In the genomic region with DNA sequence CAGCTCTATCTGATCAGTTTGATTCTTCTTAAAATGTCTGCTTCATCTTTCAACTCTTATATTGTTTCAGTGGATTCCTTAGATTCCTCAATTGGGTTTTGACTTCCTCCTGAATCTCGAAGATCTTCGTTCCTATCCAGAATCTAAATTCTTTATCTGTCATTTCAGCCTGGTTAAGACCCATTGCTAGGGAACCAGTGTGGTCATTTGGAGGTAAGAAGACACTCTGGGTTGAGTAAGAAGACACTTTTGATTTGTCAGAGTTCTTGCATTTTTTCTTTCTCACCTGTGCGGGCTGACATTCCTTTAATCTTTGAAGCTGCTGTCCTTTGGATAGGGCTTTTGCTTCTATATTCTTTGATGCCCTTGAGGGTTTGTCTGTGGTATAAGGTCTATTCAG, we compare ENCODE assay signal across 6 cellular contexts.
"Had no signal": no experiment of that assay in that cellular context is flagged by ENCODE, and none has a peak within 500 bp of the region (broad histone marks: within the 10 kb centered on the region; RNA-seq: fewer than 3 reads in every experiment).

No MANE protein-coding gene starts in this region.

- H3K36me3 ChIP-seq: HAP-1 had no signal

- H3K4me1 ChIP-seq: HAP-1 had no signal

- H2AFZ ChIP-seq: GM23248, GM23338 had no signal

- H3K27ac ChIP-seq: GM23248 had no signal

- H3K4me2 ChIP-seq: GM23338 had no signal

- H3K9me3 ChIP-seq: HAP-1 had no signal

- H3K4me3 ChIP-seq: GM23248, GM23338, HAP-1 had no signal

- DNase-seq: GOT3, H7, H9 had no signal

- H3K9ac ChIP-seq: GM23248 had no signal
